In genomic region chr9:24210641-24211040, GRCh38 we compare ENCODE assay signal across 27 cellular contexts.
"Had no signal": no experiment of that assay in that cellular context is flagged by ENCODE, and none has a peak within 500 bp of the region (broad histone marks: within the 10 kb centered on the region; RNA-seq: fewer than 3 reads in every experiment).

No MANE protein-coding gene starts in this region.

- H3K27ac ChIP-seq: stomach, suprapubic skin, testis, thoracic aorta, thyroid gland, tibial artery, tibial nerve, transverse colon, upper lobe of left lung, upper lobe of right lung, uterus, vagina had no signal

- H3K4me3 ChIP-seq: stomach, suprapubic skin, testis, thoracic aorta, thyroid gland, tibial artery, tibial nerve, transverse colon, upper lobe of left lung, upper lobe of right lung, uterus, vagina had no signal

- FAIRE-seq: urothelium cell line had no signal

- H3K36me3 ChIP-seq: stomach, suprapubic skin, thoracic aorta, thyroid gland, tibial artery, tibial nerve, transverse colon, upper lobe of left lung, upper lobe of right lung, uterus, vagina had no signal

- ATAC-seq: stimulated activated effector memory CD8-positive, alpha-beta T cell treated with anti-CD3 and anti-CD28 coated beads, Interleukin-12 subunit alpha, Interleukin-12 subunit beta, amount 100 ng/mL, for 72 hours; stimulated activated memory B cell treated with anti-CD40 and anti-IgM and Interleukin-4, amounts not matched to agents 10 μg/mL and 1 μg/mL and 100 μg/mL, for 72 hours; stimulated activated naive B cell treated with anti-CD40 and anti-IgM and Interleukin-4, amounts not matched to agents 10 μg/mL and 1 μg/mL and 100 μg/mL, for 72 hours; stimulated activated naive CD8-positive, alpha-beta T cell treated with anti-CD3 and anti-CD28 coated beads, Interleukin-15, amount 100 ng/mL, for 72 hours; stimulated activated naive CD8-positive, alpha-beta T cell treated with anti-CD3 and anti-CD28 coated beads, Interleukin-15, Interleukin-2, amounts not matched to agents 100 U/mL and 50 U/mL, for 24 hours; upper lobe of right lung had no signal

- H3K9me3 ChIP-seq: suprapubic skin, testis, thoracic aorta, thyroid gland, tibial artery, tibial nerve, transverse colon, upper lobe of left lung, upper lobe of right lung, uterus, vagina had no signal

- H3K27me3 ChIP-seq: stomach, suprapubic skin, testis, thyroid gland, tibial artery, tibial nerve, transverse colon, upper lobe of left lung, upper lobe of right lung, uterus, vagina had no signal

- DNase-seq: stimulated activated CD4-positive, alpha-beta T cell treated with anti-CD3 and anti-CD28 coated beads, Interleukin-2, amount 100 ng/mL, for 48 hours; stimulated activated CD4-positive, alpha-beta T cell treated with anti-CD3 and anti-CD28 coated beads, Interleukin-4, amount 100 ng/mL, for 1 hour; stimulated activated CD4-positive, alpha-beta T cell treated with anti-CD3 and anti-CD28 coated beads, Interleukin-4, amount 100 ng/mL, for 24 hours; stimulated activated CD4-positive, alpha-beta T cell treated with anti-CD3 and anti-CD28 coated beads, Interleukin-4, amount 100 ng/mL, for 4 hours; stimulated activated CD8-positive, alpha-beta memory T cell treated with anti-CD3 and anti-CD28 coated beads, Interleukin-4, amount 100 ng/mL, for 48 hours; stimulated activated naive B cell treated with anti-CD40 and anti-IgM and Interleukin-4, amounts not matched to agents 10 μg/mL and 1 μg/mL and 100 μg/mL, for 72 hours; stimulated activated naive CD4-positive, alpha-beta T cell; stimulated activated naive CD4-positive, alpha-beta T cell treated with Interleukin-2 at 50 U/mL for 16 hours; stimulated activated naive CD8-positive, alpha-beta T cell treated with anti-CD3 and anti-CD28 coated beads, Interleukin-15, amount 100 ng/mL, for 72 hours; stimulated activated naive CD8-positive, alpha-beta T cell treated with anti-CD3 and anti-CD28 coated beads, Interleukin-15, Interleukin-2, amounts not matched to agents 100 U/mL and 50 U/mL, for 24 hours; stomach; substantia nigra; testis; thyroid gland; tibial artery; transverse colon; trophoblast cell; upper lobe of left lung; upper lobe of right lung; uterus had no signal

- H3K4me1 ChIP-seq: stomach, suprapubic skin, testis, thyroid gland, tibial artery, tibial nerve, transverse colon, upper lobe of left lung, upper lobe of right lung, uterus, vagina had no signal
